ENCODE assay signal across 1 cellular context in genomic region chr15:65326844-65327243, GRCh38.
TF ChIP-seq lines count a peak whose summit lies in the region.

No MANE protein-coding gene starts in this region.

TF ChIP-seq in HepG2, 621 proteins besides CTCF, POLR2A, EP300 and RAD21:
- TF ChIP-seq ZNF281 (CRISPR knock-in tag; IDR thresholded peaks at IDR 0.05; ENCODE audit: borderline replicate concordance) = no peak
TF ChIP-seq in HepG2: peak in this region for 0.
